ENCODE assay signal across 16 cellular contexts in genomic region chr2:18830962-18831361, GRCh38.
"Had no signal": no experiment of that assay in that cellular context is flagged by ENCODE, and none has a peak within 500 bp of the region (broad histone marks: within the 10 kb centered on the region; RNA-seq: fewer than 3 reads in every experiment).

No MANE protein-coding gene starts in this region.

- H3K4me3 ChIP-seq: breast epithelium, dorsolateral prefrontal cortex, neural progenitor cell, thyroid gland, vagina had no signal

- H3K27me3 Mint-ChIP-seq: activated naive CD8-positive, alpha-beta T cell treated with anti-CD3 and anti-CD28 coated beads, Interleukin-2, amount 10 ng/mL, durations not matched to agents 7 days and 5 days had no signal

- H3K4me1 Mint-ChIP-seq: activated naive CD8-positive, alpha-beta T cell treated with anti-CD3 and anti-CD28 coated beads, Interleukin-2, amount 10 ng/mL, durations not matched to agents 7 days and 5 days; immature natural killer cell; stimulated activated effector memory CD8-positive, alpha-beta T cell treated with anti-CD3 and anti-CD28 coated beads, Interleukin-12 subunit alpha, Interleukin-12 subunit beta, amount 100 ng/mL, for 72 hours had no signal

- H3K79me2 ChIP-seq: parathyroid adenoma had no signal

- H3K36me3 Mint-ChIP-seq: activated naive CD8-positive, alpha-beta T cell treated with anti-CD3 and anti-CD28 coated beads, Interleukin-2, amount 10 ng/mL, durations not matched to agents 7 days and 5 days; neural progenitor cell; stimulated activated effector memory CD8-positive, alpha-beta T cell treated with anti-CD3 and anti-CD28 coated beads, Interleukin-12 subunit alpha, Interleukin-12 subunit beta, amount 100 ng/mL, for 72 hours had no signal

- H3K9me3 ChIP-seq: breast epithelium, thyroid gland, vagina had no signal

- H3K4me2 ChIP-seq: neural progenitor cell had no signal

- DNase-seq: activated CD4-positive, alpha-beta T cell treated with anti-CD3 and anti-CD28 coated beads for 1 hour; activated CD4-positive, alpha-beta T cell treated with anti-CD3 and anti-CD28 coated beads, Interleukin-2, amount 50 U/mL, for 48 hours; activated gamma-delta T cell; activated naive CD8-positive, alpha-beta T cell treated with anti-CD3 and anti-CD28 coated beads, Interleukin-2, amount 10 ng/mL, durations not matched to agents 7 days and 5 days; activated T-cell treated with anti-CD3 and anti-CD28 coated beads, Interleukin-2, amount 50 U/mL, for 48 hours; anterior cingulate cortex; dorsolateral prefrontal cortex; immature natural killer cell; right cardiac atrium; thyroid gland had no signal

- H2AFZ ChIP-seq: neural progenitor cell, parathyroid adenoma had no signal

- ATAC-seq: esophagus mucosa; stimulated activated effector memory CD8-positive, alpha-beta T cell treated with anti-CD3 and anti-CD28 coated beads, Interleukin-12 subunit alpha, Interleukin-12 subunit beta, amount 100 ng/mL, for 72 hours had no signal

- H3K36me3 ChIP-seq: breast epithelium, neural progenitor cell, thyroid gland, vagina had no signal

- H3K4me1 ChIP-seq: breast epithelium, neural progenitor cell, vagina had no signal

- H3K9me3 Mint-ChIP-seq: activated naive CD8-positive, alpha-beta T cell treated with anti-CD3 and anti-CD28 coated beads, Interleukin-2, amount 10 ng/mL, durations not matched to agents 7 days and 5 days; neural progenitor cell; stimulated activated effector memory CD8-positive, alpha-beta T cell treated with anti-CD3 and anti-CD28 coated beads, Interleukin-12 subunit alpha, Interleukin-12 subunit beta, amount 100 ng/mL, for 72 hours had no signal

- H3K27ac ChIP-seq: breast epithelium, dorsolateral prefrontal cortex, neural progenitor cell, parathyroid adenoma, thyroid gland, vagina had no signal

- H3K27ac Mint-ChIP-seq: activated naive CD8-positive, alpha-beta T cell treated with anti-CD3 and anti-CD28 coated beads, Interleukin-2, amount 10 ng/mL, durations not matched to agents 7 days and 5 days; immature natural killer cell; neural progenitor cell; stimulated activated effector memory CD8-positive, alpha-beta T cell treated with anti-CD3 and anti-CD28 coated beads, Interleukin-12 subunit alpha, Interleukin-12 subunit beta, amount 100 ng/mL, for 72 hours had no signal

- H3K27me3 ChIP-seq: breast epithelium, dorsolateral prefrontal cortex, thyroid gland, vagina had no signal

- H3K9ac ChIP-seq: neural progenitor cell, parathyroid adenoma had no signal

- H3K4me3 Mint-ChIP-seq: activated naive CD8-positive, alpha-beta T cell treated with anti-CD3 and anti-CD28 coated beads, Interleukin-2, amount 10 ng/mL, durations not matched to agents 7 days and 5 days; immature natural killer cell; neural progenitor cell; stimulated activated effector memory CD8-positive, alpha-beta T cell treated with anti-CD3 and anti-CD28 coated beads, Interleukin-12 subunit alpha, Interleukin-12 subunit beta, amount 100 ng/mL, for 72 hours had no signal
